Comparison of ENCODE assay signal across 8 cellular contexts in the genomic region with DNA sequence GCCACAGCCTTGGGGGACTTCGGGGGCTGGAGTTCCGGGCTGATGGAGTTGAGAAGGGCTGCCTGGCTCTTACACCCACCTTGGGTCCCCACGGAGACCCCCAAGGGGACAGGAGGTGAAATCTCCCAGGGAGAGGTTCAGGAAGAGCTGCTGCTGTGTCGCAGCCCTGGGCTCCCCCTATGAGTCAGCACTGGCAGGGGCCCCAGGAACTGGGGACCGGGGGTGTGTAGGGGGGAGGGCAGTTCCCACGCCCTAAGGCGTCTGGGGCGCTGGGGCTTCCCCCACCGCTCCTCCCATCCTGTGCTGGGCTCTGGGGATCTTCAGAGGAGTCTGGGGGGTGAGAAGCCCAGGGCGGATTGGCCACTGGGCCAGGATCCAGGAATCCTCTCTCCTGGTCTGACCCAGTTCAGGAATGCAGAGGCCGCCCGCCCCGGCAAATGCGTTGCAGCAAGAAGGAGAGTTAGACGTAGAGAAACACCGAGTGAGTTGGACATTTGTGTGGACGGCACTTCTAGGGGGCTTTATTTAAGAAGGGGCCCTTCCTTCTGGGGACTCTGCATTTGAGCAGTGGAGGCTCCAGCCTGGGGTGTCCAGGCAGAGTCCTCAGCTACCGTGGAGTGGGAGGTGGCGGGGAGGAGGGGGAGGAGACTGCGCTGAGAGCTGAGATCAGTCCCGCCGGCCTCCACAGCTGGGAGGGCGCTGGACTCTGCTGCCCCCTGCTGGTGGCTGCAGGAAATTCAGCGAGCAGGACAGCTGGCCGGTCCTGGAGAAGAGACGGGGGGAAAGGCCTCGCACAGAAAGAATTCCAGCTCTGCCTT. TPM values are rescaled to one million over a fixed set of nuclear protein-coding genes. Genes with fewer than 3 reads are reported as not detected.
A peak's percentile ranks its signal among the peaks of the same experiment; 100 is the strongest.
DNase-seq lines count a peak whose midpoint lies in the region; ATAC-seq and TF ChIP-seq lines count a peak whose summit lies in the region.

No MANE protein-coding gene starts in this region.

- H3K27me3 ChIP-seq in HUES48 (ENCODE audit: control insufficient read depth, insufficient read depth, low read length) (peaks cover 34% of the 10 kb centered on the region), PC-9 (ENCODE audit: insufficient read depth, low read depth) (no peaks in the 10 kb centered on the region)

- peaks cover 74% of the 10 kb centered on the region for H3F3A ChIP-seq in PC-9 (ENCODE audit: insufficient read depth, low read depth)

- no peaks in the 10 kb centered on the region for H3K36me3 ChIP-seq in HUES48 (ENCODE audit: control insufficient read depth, insufficient read depth, low read length)
- no peaks in the 10 kb centered on the region for H3K36me3 ChIP-seq in PC-9 (ENCODE audit: low read depth)

- H4K20me1 ChIP-seq in PC-9 (ENCODE audit: insufficient read depth): no peaks in the 10 kb centered on the region

- H3K9me2 ChIP-seq in PC-9 (ENCODE audit: insufficient read depth): no peaks in the 10 kb centered on the region

- peak; percentile 82 for ATAC-seq in GM21381 (IDR thresholded peaks at IDR 0.05; ENCODE audit: unreplicated experiment)
- peak; percentile 81 to 86 for ATAC-seq in naive thymus-derived CD8-positive, alpha-beta T cell
- ATAC-seq in stimulated activated naive B cell treated with anti-CD40 and anti-IgM and Interleukin-4, amounts not matched to agents 10 μg/mL and 1 μg/mL and 100 μg/mL, for 72 hours (replicated peaks): peak; percentile 86 to 89

- H3K9me3 ChIP-seq in HUES48 (ENCODE audit: control insufficient read depth, insufficient read depth, low read length) (no peaks in the 10 kb centered on the region), PC-9 (ENCODE audit: insufficient read depth, low read depth) (no peaks in the 10 kb centered on the region)

- H3K27ac Mint-ChIP-seq in Calu3 (ENCODE audit: unreplicated experiment): peak overlapping the region; percentile 81
- peak overlapping the region; percentile 98 for H3K27ac Mint-ChIP-seq in activated T-helper 1 cell treated with anti-CD3 and anti-CD28 coated beads, Interleukin-12 subunit alpha, Interleukin-12 subunit beta, Interleukin-2, Interleukin-4 antibody, amounts not matched to agents 30 ng/mL and 10 ng/mL and 1 ng/mL, durations not matched to agents 14 hours and 24 hours and 36 hours
- peak overlapping the region; percentile 84 to 99 (median 96) for H3K27ac Mint-ChIP-seq in naive thymus-derived CD8-positive, alpha-beta T cell
- peak overlapping the region; percentile 95 for H3K27ac Mint-ChIP-seq in stimulated activated naive B cell treated with anti-CD40 and anti-IgM and Interleukin-4, amounts not matched to agents 10 μg/mL and 1 μg/mL and 100 μg/mL, for 72 hours

- H3K4me1 Mint-ChIP-seq in Calu3 (ENCODE audit: low read depth, unreplicated experiment): peaks cover 51% of the 10 kb centered on the region
- H3K4me1 Mint-ChIP-seq in activated T-helper 1 cell treated with anti-CD3 and anti-CD28 coated beads, Interleukin-12 subunit alpha, Interleukin-12 subunit beta, Interleukin-2, Interleukin-4 antibody, amounts not matched to agents 30 ng/mL and 10 ng/mL and 1 ng/mL, durations not matched to agents 14 hours and 24 hours and 36 hours (ENCODE audit: low read depth): peaks cover 49% of the 10 kb centered on the region
- peaks cover 21 to 43% (median 40%) of the 10 kb centered on the region in 4 donors for H3K4me1 Mint-ChIP-seq in naive thymus-derived CD8-positive, alpha-beta T cell
- peaks cover 25 to 45% of the 10 kb centered on the region in 2 donors for H3K4me1 Mint-ChIP-seq in stimulated activated naive B cell treated with anti-CD40 and anti-IgM and Interleukin-4, amounts not matched to agents 10 μg/mL and 1 μg/mL and 100 μg/mL, for 72 hours

- peak overlapping the region; percentile 79 for H2AFZ ChIP-seq in PC-9

- peak overlapping the region; percentile 70 for H3K27ac ChIP-seq in HUES48 (ENCODE audit: low read depth, low read length)
- peak overlapping the region; percentile 88 for H3K27ac ChIP-seq in PC-9

- H3K4me1 ChIP-seq in HUES48 (ENCODE audit: control insufficient read depth, insufficient read depth, low read length): peaks cover 7% of the 10 kb centered on the region
- peaks cover 25% of the 10 kb centered on the region for H3K4me1 ChIP-seq in PC-9 (replicated peaks; ENCODE audit: insufficient read depth)

- peak overlapping the region; percentile 80 for H3K4me3 Mint-ChIP-seq in Calu3 (ENCODE audit: low read depth, unreplicated experiment)
- peak overlapping the region; percentile 96 for H3K4me3 Mint-ChIP-seq in activated T-helper 1 cell treated with anti-CD3 and anti-CD28 coated beads, Interleukin-12 subunit alpha, Interleukin-12 subunit beta, Interleukin-2, Interleukin-4 antibody, amounts not matched to agents 30 ng/mL and 10 ng/mL and 1 ng/mL, durations not matched to agents 14 hours and 24 hours and 36 hours
- H3K4me3 Mint-ChIP-seq in naive thymus-derived CD8-positive, alpha-beta T cell: peak overlapping the region; percentile 87 to 97 (median 92)
- peak overlapping the region; percentile 90 to 95 for H3K4me3 Mint-ChIP-seq in stimulated activated naive B cell treated with anti-CD40 and anti-IgM and Interleukin-4, amounts not matched to agents 10 μg/mL and 1 μg/mL and 100 μg/mL, for 72 hours

- H3K9me3 Mint-ChIP-seq in Calu3 (ENCODE audit: low read depth, unreplicated experiment): no peaks in the 10 kb centered on the region
- no peaks in the 10 kb centered on the region for H3K9me3 Mint-ChIP-seq in activated T-helper 1 cell treated with anti-CD3 and anti-CD28 coated beads, Interleukin-12 subunit alpha, Interleukin-12 subunit beta, Interleukin-2, Interleukin-4 antibody, amounts not matched to agents 30 ng/mL and 10 ng/mL and 1 ng/mL, durations not matched to agents 14 hours and 24 hours and 36 hours
- H3K9me3 Mint-ChIP-seq in naive thymus-derived CD8-positive, alpha-beta T cell: no peaks in the 10 kb centered on the region
- no peaks in the 10 kb centered on the region for H3K9me3 Mint-ChIP-seq in stimulated activated naive B cell treated with anti-CD40 and anti-IgM and Interleukin-4, amounts not matched to agents 10 μg/mL and 1 μg/mL and 100 μg/mL, for 72 hours

- DNase-seq in Calu3 (peak; percentile 91), PC-9 (peak; percentile 85 to 95), fibroblast of gingiva (ENCODE audit: low read depth) (peak; percentile 88)
- DNase-seq in activated T-helper 1 cell treated with anti-CD3 and anti-CD28 coated beads, Interleukin-12 subunit alpha, Interleukin-12 subunit beta, Interleukin-2, Interleukin-4 antibody, amounts not matched to agents 30 ng/mL and 10 ng/mL and 1 ng/mL, durations not matched to agents 14 hours and 24 hours and 36 hours (ENCODE audit: low spot score): peak; percentile 82
- DNase-seq in naive thymus-derived CD8-positive, alpha-beta T cell: peak; percentile 70 to 91 (median 86)
- DNase-seq in stimulated activated naive B cell treated with anti-CD40 and anti-IgM and Interleukin-4, amounts not matched to agents 10 μg/mL and 1 μg/mL and 100 μg/mL, for 72 hours: peak; percentile 79

- POLR2A ChIA-PET in PC-9 (lab: Charles Lee; ENCODE audit: unreplicated experiment): interaction anchor here (0.5 to 2.0 kb wide), 15 partner anchors 10 to 1548 kb away, joined by 3 to 39 read pairs (median 8); a partner anchor contains a TSS
- POLR2A ChIA-PET in naive thymus-derived CD8-positive, alpha-beta T cell (lab: Charles Lee): interaction anchor here (0.5 to 4.6 kb wide), 16 partner anchors 9 to 519 kb away, joined by 3 to 73 read pairs (median 5); a partner anchor contains a TSS

- H3K9ac ChIP-seq in HUES48 (ENCODE audit: low read depth, low read length): 0 out of 2 replicates have a peak overlapping the region, but pooled peaks have one; percentile 21

- H3K4me3 ChIP-seq in HUES48 (ENCODE audit: low read depth, low read length) (peak overlapping the region; percentile 59), PC-9 (peak overlapping the region; percentile 64)

- H3K4me2 ChIP-seq in PC-9: peak overlapping the region; percentile 99

- CTCF ChIA-PET in Calu3 (lab: Charles Lee): interaction anchor here (0.5 to 2.2 kb wide), 19 partner anchors 10 to 801 kb away, joined by 3 to 16 read pairs (median 4); a partner anchor contains a TSS
- CTCF ChIA-PET in PC-9 (lab: Charles Lee): interaction anchor here (0.5 to 1.2 kb wide), 8 partner anchors 10 to 586 kb away, joined by 3 to 10 read pairs (median 4); a partner anchor contains a TSS

- H3K36me3 Mint-ChIP-seq in Calu3 (ENCODE audit: insufficient read depth, unreplicated experiment): peaks cover 58% of the 10 kb centered on the region
- H3K36me3 Mint-ChIP-seq in activated T-helper 1 cell treated with anti-CD3 and anti-CD28 coated beads, Interleukin-12 subunit alpha, Interleukin-12 subunit beta, Interleukin-2, Interleukin-4 antibody, amounts not matched to agents 30 ng/mL and 10 ng/mL and 1 ng/mL, durations not matched to agents 14 hours and 24 hours and 36 hours (ENCODE audit: low read depth): peaks cover 5% of the 10 kb centered on the region
- peaks cover 0 to 4% (median 0%) of the 10 kb centered on the region in 3 donors for H3K36me3 Mint-ChIP-seq in naive thymus-derived CD8-positive, alpha-beta T cell
- H3K36me3 Mint-ChIP-seq in stimulated activated naive B cell treated with anti-CD40 and anti-IgM and Interleukin-4, amounts not matched to agents 10 μg/mL and 1 μg/mL and 100 μg/mL, for 72 hours: no peaks in the 10 kb centered on the region

- peak; percentile 88 for TF ChIP-seq CTCF in Calu3 (IDR thresholded peaks at IDR 0.05; ENCODE audit: unreplicated experiment)
- peak; percentile 99 for TF ChIP-seq CTCF in PC-9 (conservative IDR thresholded peaks at IDR 0.05)

- H3K27me3 Mint-ChIP-seq in Calu3 (ENCODE audit: unreplicated experiment): no peaks in the 10 kb centered on the region
- peaks cover 22% of the 10 kb centered on the region for H3K27me3 Mint-ChIP-seq in activated T-helper 1 cell treated with anti-CD3 and anti-CD28 coated beads, Interleukin-12 subunit alpha, Interleukin-12 subunit beta, Interleukin-2, Interleukin-4 antibody, amounts not matched to agents 30 ng/mL and 10 ng/mL and 1 ng/mL, durations not matched to agents 14 hours and 24 hours and 36 hours (ENCODE audit: insufficient read depth)
- peaks cover 8 to 23% (median 20%) of the 10 kb centered on the region in 5 donors for H3K27me3 Mint-ChIP-seq in naive thymus-derived CD8-positive, alpha-beta T cell
- peaks cover 28 to 36% of the 10 kb centered on the region in 2 donors for H3K27me3 Mint-ChIP-seq in stimulated activated naive B cell treated with anti-CD40 and anti-IgM and Interleukin-4, amounts not matched to agents 10 μg/mL and 1 μg/mL and 100 μg/mL, for 72 hours

- TSS peak; percentile 77 for BruUV-seq in Calu3 (replicated peaks; lab: Mats Ljungman, UMichigan)
- TSS peak; percentile 60 for BruUV-seq in PC-9 (replicated peaks; lab: Mats Ljungman, UMichigan)

- no peaks in the 10 kb centered on the region for H3K79me2 ChIP-seq in PC-9 (ENCODE audit: low read depth)

- intact Hi-C loops in Calu3 (cut with micrococcal nuclease; ENCODE audit: unreplicated experiment): loop anchor here (1.0 kb wide), 1 partner anchor 77 kb away; no protein-coding TSS in a partner anchor
- intact Hi-C loops in PC-9 (cut with micrococcal nuclease; ENCODE audit: unreplicated experiment): loop anchor here (1.0 to 5.0 kb wide), 7 partner anchors 11 to 265 kb away; a partner anchor contains a TSS
- intact Hi-C loops in activated T-helper 1 cell treated with anti-CD3 and anti-CD28 coated beads, Interleukin-12 subunit alpha, Interleukin-12 subunit beta, Interleukin-2, Interleukin-4 antibody, amounts not matched to agents 30 ng/mL and 10 ng/mL and 1 ng/mL, durations not matched to agents 14 hours and 24 hours and 36 hours (cut with micrococcal nuclease): loop anchor here (1.0 to 5.0 kb wide), 8 partner anchors 12 to 585 kb away; a partner anchor contains a TSS

RNA-seq across cellular contexts. Expression of a gene that starts 15.0 kb away (rescaled TPM):
- total RNA-seq in Calu3 (2022) (1.2 TPM in 1 of 2 replicates, not detected in the other), PC-9 (2021) (1.7 and 2.1 TPM in 2 replicates)
- 1.5 and 3.1 TPM in 2 replicates for total RNA-seq in activated T-helper 1 cell treated with anti-CD3 and anti-CD28 coated beads, Interleukin-12 subunit alpha, Interleukin-12 subunit beta, Interleukin-2, Interleukin-4 antibody, amounts not matched to agents 30 ng/mL and 10 ng/mL and 1 ng/mL, durations not matched to agents 14 hours and 24 hours and 36 hours
- total RNA-seq in naive thymus-derived CD8-positive, alpha-beta T cell: not detected
- not detected for polyA plus RNA-seq in naive thymus-derived CD8-positive, alpha-beta T cell

RNA-seq across cellular contexts. Expression of a gene that starts 44.0 kb away (rescaled TPM):
- total RNA-seq in Calu3 (2022): 1.0 and 1.5 TPM in 2 replicates
- total RNA-seq in PC-9 (2021): 13.7 and 13.9 TPM in 2 replicates
- 16.6 and 20.5 TPM in 2 replicates for total RNA-seq in activated T-helper 1 cell treated with anti-CD3 and anti-CD28 coated beads, Interleukin-12 subunit alpha, Interleukin-12 subunit beta, Interleukin-2, Interleukin-4 antibody, amounts not matched to agents 30 ng/mL and 10 ng/mL and 1 ng/mL, durations not matched to agents 14 hours and 24 hours and 36 hours
- total RNA-seq in naive thymus-derived CD8-positive, alpha-beta T cell: 1 to 10 TPM; 3.0 to 3.7 TPM
- polyA plus RNA-seq in naive thymus-derived CD8-positive, alpha-beta T cell: under 1 TPM; 0.49 to 0.94 (median 0.76) TPM

RNA-seq across cellular contexts. Expression of a gene that starts 44.1 kb away (rescaled TPM):
- total RNA-seq in Calu3 (2022) (37.2 and 41.7 TPM in 2 replicates), PC-9 (2021) (55.1 and 55.8 TPM in 2 replicates)
- total RNA-seq in activated T-helper 1 cell treated with anti-CD3 and anti-CD28 coated beads, Interleukin-12 subunit alpha, Interleukin-12 subunit beta, Interleukin-2, Interleukin-4 antibody, amounts not matched to agents 30 ng/mL and 10 ng/mL and 1 ng/mL, durations not matched to agents 14 hours and 24 hours and 36 hours: 43.9 and 45.6 TPM in 2 replicates
- total RNA-seq in naive thymus-derived CD8-positive, alpha-beta T cell: 10 to 100 TPM; 29.7 to 30.7 TPM
- polyA plus RNA-seq in naive thymus-derived CD8-positive, alpha-beta T cell: 10 to 100 TPM in 1 of 3 donors, 1 to 10 TPM in 2; 4.3 to 10.5 (median 5.5) TPM

Comparison
In these comparisons a context has a peak if more than half of its experiments do, and no peak if none do; other contexts are left out.
1. Peak in every context shown above with its lines: DNase-seq, ATAC-seq, H3K4me3 ChIP-seq and H3K27ac ChIP-seq.